ENCODE assay signal across 2 cellular contexts in the genomic region with DNA sequence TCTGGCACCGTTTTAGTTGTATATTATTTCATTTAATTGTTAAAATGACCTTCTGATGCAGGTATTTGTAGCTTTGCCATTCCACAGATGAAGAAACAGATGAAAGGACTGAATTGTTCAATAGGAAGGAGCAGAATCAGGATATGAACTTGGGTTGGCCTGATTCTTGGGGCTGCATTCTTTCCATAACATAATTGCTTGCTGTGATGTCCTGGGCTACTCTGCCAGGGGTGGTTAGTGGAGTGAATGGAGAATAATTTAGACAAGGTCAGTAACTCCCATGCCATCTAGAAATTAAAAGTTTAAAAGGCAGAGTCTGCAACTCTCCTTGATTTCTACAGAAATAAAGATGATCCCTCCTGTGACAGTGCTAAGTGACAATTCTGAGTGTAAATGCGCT.
TF ChIP-seq lines count a peak whose summit lies in the region.

No MANE protein-coding gene starts in this region.

TF ChIP-seq in liver, 16 proteins besides CTCF, POLR2A, EP300 and RAD21:
- TF ChIP-seq FOXA1 (IDR thresholded peaks at IDR 0.05) (no peak), TAF1 (conservative IDR thresholded peaks at IDR 0.05) (no peak), HNF4G (IDR thresholded peaks at IDR 0.05) (no peak), HNF4A (conservative IDR thresholded peaks at IDR 0.05) (no peak), RXRA (IDR thresholded peaks at IDR 0.05) (no peak), GABPA (IDR thresholded peaks at IDR 0.05 in 1 of 2, conservative IDR thresholded peaks at IDR 0.05 in 1 of 2) (no peak)
- TF ChIP-seq, protein P1, sequence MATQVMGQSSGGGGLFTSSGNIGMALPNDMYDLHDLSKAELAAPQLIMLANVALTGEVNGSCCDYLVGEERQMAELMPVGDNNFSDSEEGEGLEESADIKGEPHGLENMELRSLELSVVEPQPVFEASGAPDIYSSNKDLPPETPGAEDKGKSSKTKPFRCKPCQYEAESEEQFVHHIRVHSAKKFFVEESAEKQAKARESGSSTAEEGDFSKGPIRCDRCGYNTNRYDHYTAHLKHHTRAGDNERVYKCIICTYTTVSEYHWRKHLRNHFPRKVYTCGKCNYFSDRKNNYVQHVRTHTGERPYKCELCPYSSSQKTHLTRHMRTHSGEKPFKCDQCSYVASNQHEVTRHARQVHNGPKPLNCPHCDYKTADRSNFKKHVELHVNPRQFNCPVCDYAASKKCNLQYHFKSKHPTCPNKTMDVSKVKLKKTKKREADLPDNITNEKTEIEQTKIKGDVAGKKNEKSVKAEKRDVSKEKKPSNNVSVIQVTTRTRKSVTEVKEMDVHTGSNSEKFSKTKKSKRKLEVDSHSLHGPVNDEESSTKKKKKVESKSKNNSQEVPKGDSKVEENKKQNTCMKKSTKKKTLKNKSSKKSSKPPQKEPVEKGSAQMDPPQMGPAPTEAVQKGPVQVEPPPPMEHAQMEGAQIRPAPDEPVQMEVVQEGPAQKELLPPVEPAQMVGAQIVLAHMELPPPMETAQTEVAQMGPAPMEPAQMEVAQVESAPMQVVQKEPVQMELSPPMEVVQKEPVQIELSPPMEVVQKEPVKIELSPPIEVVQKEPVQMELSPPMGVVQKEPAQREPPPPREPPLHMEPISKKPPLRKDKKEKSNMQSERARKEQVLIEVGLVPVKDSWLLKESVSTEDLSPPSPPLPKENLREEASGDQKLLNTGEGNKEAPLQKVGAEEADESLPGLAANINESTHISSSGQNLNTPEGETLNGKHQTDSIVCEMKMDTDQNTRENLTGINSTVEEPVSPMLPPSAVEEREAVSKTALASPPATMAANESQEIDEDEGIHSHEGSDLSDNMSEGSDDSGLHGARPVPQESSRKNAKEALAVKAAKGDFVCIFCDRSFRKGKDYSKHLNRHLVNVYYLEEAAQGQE (IDR thresholded peaks at IDR 0.05), result no peak
- TF ChIP-seq, protein P2, sequence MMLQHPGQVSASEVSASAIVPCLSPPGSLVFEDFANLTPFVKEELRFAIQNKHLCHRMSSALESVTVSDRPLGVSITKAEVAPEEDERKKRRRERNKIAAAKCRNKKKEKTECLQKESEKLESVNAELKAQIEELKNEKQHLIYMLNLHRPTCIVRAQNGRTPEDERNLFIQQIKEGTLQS (IDR thresholded peaks at IDR 0.05), result no peak

TF ChIP-seq in HepG2, 621 proteins besides CTCF, POLR2A, EP300 and RAD21:
- TF ChIP-seq ZNF607 (CRISPR knock-in tag; IDR thresholded peaks at IDR 0.05; ENCODE audit: borderline replicate concordance) (no peak), ZBTB20 (CRISPR knock-in tag; IDR thresholded peaks at IDR 0.05; ENCODE audit: borderline replicate concordance, low read depth) (no peak), ZNF691 (CRISPR knock-in tag; IDR thresholded peaks at IDR 0.05; ENCODE audit: borderline replicate concordance, low read depth) (no peak), ZKSCAN8 (CRISPR knock-in tag; IDR thresholded peaks at IDR 0.05; ENCODE audit: borderline replicate concordance) (no peak), HHEX (CRISPR knock-in tag; IDR thresholded peaks at IDR 0.05) (no peak), ZNF432 (CRISPR knock-in tag; IDR thresholded peaks at IDR 0.05; ENCODE audit: borderline replicate concordance) (no peak), DNMT3B (CRISPR knock-in tag; conservative IDR thresholded peaks at IDR 0.05) (no peak), ZNF652 (CRISPR knock-in tag; IDR thresholded peaks at IDR 0.05; ENCODE audit: borderline replicate concordance, low read depth) (no peak), MAZ (IDR thresholded peaks at IDR 0.05; ENCODE audit: borderline replicate concordance, low read depth, low read length) (no peak), MAZ (CRISPR knock-in tag; IDR thresholded peaks at IDR 0.05; ENCODE audit: low read depth) (no peak), ZNF256 (CRISPR knock-in tag; conservative IDR thresholded peaks at IDR 0.05) (no peak), RXRB (CRISPR knock-in tag; IDR thresholded peaks at IDR 0.05; ENCODE audit: borderline replicate concordance) (no peak), ZNF891 (CRISPR knock-in tag; IDR thresholded peaks at IDR 0.05) (no peak), ZFX (CRISPR knock-in tag; IDR thresholded peaks at IDR 0.05; ENCODE audit: low read depth) (no peak), TEAD2 (CRISPR knock-in tag; IDR thresholded peaks at IDR 0.05) (no peak), MTA3 (CRISPR knock-in tag; IDR thresholded peaks at IDR 0.05) (no peak), MNT (IDR thresholded peaks at IDR 0.05) (no peak)
